22 cellular contexts compared by ENCODE assay signal in genomic region chr1:110262296-110262695, GRCh38.
"Had no signal": no experiment of that assay in that cellular context is flagged by ENCODE, and none has a peak within 500 bp of the region (broad histone marks: within the 10 kb centered on the region; RNA-seq: fewer than 3 reads in every experiment).

No MANE protein-coding gene starts in this region.

- DNase-seq: caudate nucleus; cerebellar nuclear complex; dorsolateral prefrontal cortex; effector CD4-positive, alpha-beta T cell; endodermal cell; esophagus squamous epithelium; foreskin melanocyte; naive B cell; pancreas; stimulated activated CD4-positive, alpha-beta T cell treated with anti-CD3 and anti-CD28 coated beads, Interleukin-2, amount 100 ng/mL, for 24 hours; stimulated activated CD4-positive, alpha-beta T cell treated with anti-CD3 and anti-CD28 coated beads, Interleukin-4, amount 100 ng/mL, for 24 hours; upper lobe of left lung had no signal

- H3K4me3 Mint-ChIP-seq: endodermal cell; memory B cell; natural killer cell treated with Interleukin-12 subunit alpha and Interleukin-12 subunit beta and Interleukin-15 and Interleukin-18, amount 100 ng/mL, for 72 hours; neural crest cell; stimulated activated effector memory CD8-positive, alpha-beta T cell treated with anti-CD3 and anti-CD28 coated beads, Interleukin-12 subunit alpha, Interleukin-12 subunit beta, amount 100 ng/mL, for 72 hours; stimulated activated naive CD8-positive, alpha-beta T cell treated with anti-CD3 and anti-CD28 coated beads, Interleukin-15, Interleukin-2, amounts not matched to agents 100 ng/mL and 50 ng/mL, for 24 hours had no signal

- H3K36me3 Mint-ChIP-seq: memory B cell; naive B cell; natural killer cell treated with Interleukin-12 subunit alpha and Interleukin-12 subunit beta and Interleukin-15 and Interleukin-18, amount 100 ng/mL, for 72 hours; stimulated activated effector memory CD8-positive, alpha-beta T cell treated with anti-CD3 and anti-CD28 coated beads, Interleukin-12 subunit alpha, Interleukin-12 subunit beta, amount 100 ng/mL, for 72 hours had no signal

- ATAC-seq: natural killer cell treated with Interleukin-12 subunit alpha and Interleukin-12 subunit beta and Interleukin-15 and Interleukin-18, amount 100 ng/mL, for 72 hours; pancreas; sciatic nerve had no signal

- H3K9me3 Mint-ChIP-seq: endodermal cell; memory B cell; naive B cell; natural killer cell treated with Interleukin-12 subunit alpha and Interleukin-12 subunit beta and Interleukin-15 and Interleukin-18, amount 100 ng/mL, for 72 hours; neural crest cell; stimulated activated effector memory CD8-positive, alpha-beta T cell treated with anti-CD3 and anti-CD28 coated beads, Interleukin-12 subunit alpha, Interleukin-12 subunit beta, amount 100 ng/mL, for 72 hours; stimulated activated naive CD8-positive, alpha-beta T cell treated with anti-CD3 and anti-CD28 coated beads, Interleukin-15, Interleukin-2, amounts not matched to agents 100 ng/mL and 50 ng/mL, for 24 hours had no signal

- H3K27me3 Mint-ChIP-seq: memory B cell; stimulated activated naive CD8-positive, alpha-beta T cell treated with anti-CD3 and anti-CD28 coated beads, Interleukin-15, Interleukin-2, amounts not matched to agents 100 ng/mL and 50 ng/mL, for 24 hours had no signal

- H3K27me3 ChIP-seq: esophagus squamous epithelium, pancreas, tibial nerve, upper lobe of left lung had no signal

- H3K4me1 Mint-ChIP-seq: endodermal cell; stimulated activated effector memory CD8-positive, alpha-beta T cell treated with anti-CD3 and anti-CD28 coated beads, Interleukin-12 subunit alpha, Interleukin-12 subunit beta, amount 100 ng/mL, for 72 hours had no signal

- H3K36me3 ChIP-seq: esophagus squamous epithelium, neutrophil, pancreas, thoracic aorta, tibial nerve, upper lobe of left lung had no signal

- H3K4me1 ChIP-seq: pancreas, tibial nerve had no signal

- H3K27ac Mint-ChIP-seq: endodermal cell; memory B cell; natural killer cell treated with Interleukin-12 subunit alpha and Interleukin-12 subunit beta and Interleukin-15 and Interleukin-18, amount 100 ng/mL, for 72 hours; stimulated activated effector memory CD8-positive, alpha-beta T cell treated with anti-CD3 and anti-CD28 coated beads, Interleukin-12 subunit alpha, Interleukin-12 subunit beta, amount 100 ng/mL, for 72 hours; stimulated activated naive CD8-positive, alpha-beta T cell treated with anti-CD3 and anti-CD28 coated beads, Interleukin-15, Interleukin-2, amounts not matched to agents 100 ng/mL and 50 ng/mL, for 24 hours had no signal

- H3K9me3 ChIP-seq: esophagus squamous epithelium, neutrophil, pancreas, thoracic aorta, tibial nerve, upper lobe of left lung had no signal

- H3K4me3 ChIP-seq: dorsolateral prefrontal cortex, esophagus squamous epithelium, lung, pancreas, thoracic aorta, tibial nerve, upper lobe of left lung had no signal

- H3K27ac ChIP-seq: dorsolateral prefrontal cortex, esophagus squamous epithelium, neutrophil, pancreas, thoracic aorta, tibial nerve, upper lobe of left lung had no signal
